In genomic region chr1:163166886-163167555, GRCh38 we compare ENCODE assay signal across 19 cellular contexts. TPM values are rescaled to one million over a fixed set of nuclear protein-coding genes. Genes with fewer than 3 reads are reported as not detected.
A peak's percentile ranks its signal among the peaks of the same experiment; 100 is the strongest.
DNase-seq lines count a peak whose midpoint lies in the region; ATAC-seq and TF ChIP-seq lines count a peak whose summit lies in the region.
"Had no signal": no experiment of that assay in that cellular context is flagged by ENCODE, and none has a peak within 500 bp of the region (broad histone marks: within the 10 kb centered on the region; RNA-seq: fewer than 3 reads in every experiment).

No MANE protein-coding gene starts in this region.

- peak; percentile 40 for DNase-seq in EL
- DNase-seq in NB4 (ENCODE audit: low read depth), result peak; percentile 6
- no peak for DNase-seq in ascending aorta (ENCODE audit: low spot score in 2 of 2)
- no peak for DNase-seq in osteoblast (ENCODE audit: insufficient read length, low spot score, missing footprints)
- DNase-seq in iPS-NIHi11 (ENCODE audit: low spot score), result no peak
- no peak for DNase-seq in NCI-H2107 (lab: John Stamatoyannopoulos, UW)
- no peak for DNase-seq in NCI-H524 treated with DMSO at 0.1 percent for 48 hours (lab: John Stamatoyannopoulos, UW)
- DNase-seq: activated CD8-positive, alpha-beta memory T cell treated with anti-CD3 and anti-CD28 coated beads, Interleukin-2, amount 50 U/mL, for 48 hours; activated naive CD8-positive, alpha-beta T cell treated with anti-CD3 and anti-CD28 coated beads, Interleukin-2, amount 10 ng/mL, durations not matched to agents 7 days and 5 days; foreskin keratinocyte; kidney; NCI-H1105; NCI-H748 treated with DMSO at 0.1 percent for 48 hours; retina; SJCRH30; stimulated activated naive CD4-positive, alpha-beta T cell treated with Interleukin-2 at 50 U/mL for 16 hours had no signal

- no peak overlapping the region for H2AFZ ChIP-seq in osteoblast (ENCODE audit: low read length)

- H3K36me3 ChIP-seq in ascending aorta (peaks cover 3 to 10% of the 10 kb centered on the region in 2 donors), osteoblast (ENCODE audit: insufficient read depth, low read length) (no peaks in the 10 kb centered on the region)
- H3K36me3 ChIP-seq: HAP-1, SJCRH30 had no signal

- no peaks in the 10 kb centered on the region for H4K20me1 ChIP-seq in osteoblast (ENCODE audit: insufficient read depth, low read length)

- H3K27me3 ChIP-seq in ascending aorta, result no peaks in the 10 kb centered on the region
- no peaks in the 10 kb centered on the region for H3K27me3 ChIP-seq in osteoblast (ENCODE audit: insufficient read depth, low read length)
- H3K27me3 ChIP-seq: foreskin keratinocyte, SJCRH30 had no signal

- no peaks in the 10 kb centered on the region for H3K79me2 ChIP-seq in osteoblast (ENCODE audit: insufficient read depth, low read length)

- intact Hi-C loops in ascending aorta (cut with DNase I), result no loop called here

- no peak for ATAC-seq in HG03108 (IDR thresholded peaks at IDR 0.05; ENCODE audit: unreplicated experiment)

- no peak for TF ChIP-seq CTCF in NB4 (IDR thresholded peaks at IDR 0.05; ENCODE audit: low read depth, low read length)
- TF ChIP-seq CTCF in ascending aorta (IDR thresholded peaks at IDR 0.05), result no peak
- TF ChIP-seq CTCF in osteoblast (IDR thresholded peaks at IDR 0.05; ENCODE audit: extremely low read depth, low read depth, low read length), result no peak

- H3K4me1 ChIP-seq in ascending aorta (peaks cover 8 to 67% of the 10 kb centered on the region in 2 donors), osteoblast (ENCODE audit: insufficient read depth, low read length) (peaks cover 61% of the 10 kb centered on the region)
- H3K4me1 ChIP-seq: HAP-1, SJCRH30 had no signal

- H3K9me3 ChIP-seq in ascending aorta, result no peaks in the 10 kb centered on the region
- H3K9me3 ChIP-seq in osteoblast (ENCODE audit: low read depth, low read length), result no peaks in the 10 kb centered on the region
- H3K9me3 ChIP-seq: HAP-1, SJCRH30 had no signal

- TF ChIP-seq POLR2A in NB4 (IDR thresholded peaks at IDR 0.05; ENCODE audit: extremely low read depth, insufficient read length), result no peak

- H3K4me3 ChIP-seq in NB4 (ENCODE audit: low read depth, low read length) (no peak overlapping the region), ascending aorta (no peak overlapping the region), osteoblast (ENCODE audit: insufficient read depth, low read length) (no peak overlapping the region)
- H3K4me3 ChIP-seq: HAP-1, SJCRH30 had no signal

- H3K27ac ChIP-seq in ascending aorta, result peak overlapping the region; percentile 68 to 77
- H3K27ac ChIP-seq in osteoblast (ENCODE audit: low read depth, low read length), result peak overlapping the region; percentile 72
- H3K27ac ChIP-seq: C4-2B, foreskin keratinocyte, SJCRH30 had no signal

- H3K4me2 ChIP-seq in osteoblast (ENCODE audit: insufficient read depth, low read length), result no peak overlapping the region

RNA-seq across cellular contexts. Expression of gene RGS5, which starts 35.7 kb away (rescaled TPM):
- total RNA-seq in ascending aorta, result 732 TPM
- total RNA-seq in osteoblast, result 1.8 and 2.1 TPM in 2 replicates

Comparison
In these comparisons a context has a peak if more than half of its experiments do, and no peak if none do; other contexts are left out.
1. DNase-seq: peak in EL (single experiment) and NB4 (single experiment); none in ascending aorta (0 of 2), osteoblast (single experiment), iPS-NIHi11 (single experiment), NCI-H2107 (single experiment) and NCI-H524 treated with DMSO at 0.1 percent for 48 hours (single experiment).
2. RNA of gene RGS5, which starts 35.7 kb away (total RNA-seq): 732 TPM in ascending aorta (single experiment); 1.8 to 2.1 TPM in osteoblast; every median in the first group is over 100 times any median in the second.